In genomic region chr5:83564069-83564749, GRCh38 we compare ENCODE assay signal across 8 cellular contexts.
DNase-seq lines count a peak whose midpoint lies in the region; ATAC-seq lines count a peak whose summit lies in the region.

No MANE protein-coding gene starts in this region.

- DNase-seq in NCI-H1436 (lab: John Stamatoyannopoulos, UW) (peak; percentile 14), NCI-H1436 treated with DMSO at 0.1 percent for 48 hours (lab: John Stamatoyannopoulos, UW) (no peak), NCI-H748 (lab: John Stamatoyannopoulos, UW; ENCODE audit: unreplicated experiment) (peak; percentile 54), cerebellum (ENCODE audit: low spot score) (peak; percentile 20), medulla oblongata (ENCODE audit: extremely low spot score) (peak; percentile 88)
- DNase-seq in stimulated activated CD8-positive, alpha-beta memory T cell treated with anti-CD3 and anti-CD28 coated beads, Interleukin-4, amount 100 ng/mL, for 48 hours, result no peak
- no peak for DNase-seq in activated naive CD4-positive, alpha-beta T cell treated with Interleukin-2 at 50 U/mL for 16 hours

- peak; percentile 62 for ATAC-seq in HG02885 (IDR thresholded peaks at IDR 0.05; ENCODE audit: poor library complexity, unreplicated experiment)

Comparison
In these comparisons a context has a peak if more than half of its experiments do, and no peak if none do; other contexts are left out.
1. DNase-seq: peak in NCI-H1436 (single experiment), NCI-H748 (single experiment), cerebellum (single experiment) and medulla oblongata (single experiment); none in NCI-H1436 treated with DMSO at 0.1 percent for 48 hours (single experiment), stimulated activated CD8-positive, alpha-beta memory T cell treated with anti-CD3 and anti-CD28 coated beads, Interleukin-4, amount 100 ng/mL, for 48 hours (single experiment) and activated naive CD4-positive, alpha-beta T cell treated with Interleukin-2 at 50 U/mL for 16 hours (single experiment).